26 cellular contexts compared by ENCODE assay signal in the genomic region with DNA sequence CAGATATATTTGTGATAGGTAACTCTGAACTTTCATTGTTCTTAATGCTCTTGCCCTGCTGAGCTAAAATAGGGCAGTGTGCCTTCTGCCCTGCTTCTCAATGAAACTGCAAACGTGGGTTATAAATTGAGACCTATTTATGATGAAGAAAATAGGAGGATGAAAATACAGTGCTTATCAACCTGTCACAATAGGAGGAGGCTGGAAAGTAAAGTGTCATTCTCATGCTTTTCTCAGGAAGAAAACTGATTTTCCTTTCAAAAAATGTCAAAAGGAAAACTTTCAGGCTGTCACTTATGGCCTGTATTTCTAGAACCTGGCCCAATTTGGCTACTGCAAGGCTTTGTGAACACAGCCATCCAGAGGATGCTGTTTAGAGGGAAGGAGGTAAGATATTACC.
DNase-seq lines count a peak whose midpoint lies in the region; TF ChIP-seq lines count a peak whose summit lies in the region.
"Had no signal": no experiment of that assay in that cellular context is flagged by ENCODE, and none has a peak within 500 bp of the region (broad histone marks: within the 10 kb centered on the region; RNA-seq: fewer than 3 reads in every experiment).

No MANE protein-coding gene starts in this region.

- no peak overlapping the region for H3K4me3 ChIP-seq in neural cell (ENCODE audit: low read length)
- H3K4me3 ChIP-seq: A549; BLaER1; BLaER1 treated with 17β-estradiol and CSF1 and Interleukin-3, amounts not matched to agents 10 nM and 100 nM had no signal

- no peak overlapping the region for H3K27ac ChIP-seq in neural cell (ENCODE audit: low read length)
- H3K27ac ChIP-seq: 22Rv1; A549; BLaER1; BLaER1 treated with 17β-estradiol and CSF1 and Interleukin-3, amounts not matched to agents 10 nM and 100 nM; C4-2B had no signal

- H3F3A ChIP-seq in neural cell (ENCODE audit: insufficient read depth, low read length, poor library complexity, severe bottlenecking): no peaks in the 10 kb centered on the region

- no peaks in the 10 kb centered on the region for H3K9me2 ChIP-seq in neural cell (ENCODE audit: insufficient read depth, low read length)

- peak; percentile 91 for TF ChIP-seq EP300 in neural cell (conservative IDR thresholded peaks at IDR 0.05; ENCODE audit: poor library complexity, severe bottlenecking)

- no peaks in the 10 kb centered on the region for H3K27me3 ChIP-seq in neural cell (ENCODE audit: insufficient read depth, low read depth, low read length)
- H3K27me3 ChIP-seq: BE2C; BLaER1; BLaER1 treated with 17β-estradiol and CSF1 and Interleukin-3, amounts not matched to agents 10 nM and 100 nM had no signal

- no peak for TF ChIP-seq CTCF in neural cell (IDR thresholded peaks at IDR 0.05; ENCODE audit: poor library complexity, severe bottlenecking)

- H3K79me2 ChIP-seq in neural cell (replicated peaks; ENCODE audit: insufficient read depth, low read length): no peaks in the 10 kb centered on the region

- no peaks in the 10 kb centered on the region for H3K36me3 ChIP-seq in neural cell (ENCODE audit: insufficient read depth, low read length)
- H3K36me3 ChIP-seq: BE2C; BLaER1; BLaER1 treated with 17β-estradiol and CSF1 and Interleukin-3, amounts not matched to agents 10 nM and 100 nM had no signal

- H2AFZ ChIP-seq in neural cell (ENCODE audit: low read depth, low read length): no peak overlapping the region

- no peak overlapping the region for H3K4me2 ChIP-seq in neural cell (ENCODE audit: low read length)
- H3K4me2 ChIP-seq: A549; BLaER1; BLaER1 treated with 17β-estradiol and CSF1 and Interleukin-3, amounts not matched to agents 10 nM and 100 nM had no signal

- no peak for TF ChIP-seq RAD21 in neural cell (conservative IDR thresholded peaks at IDR 0.05)

- no peaks in the 10 kb centered on the region for H3K9me3 ChIP-seq in neural cell (ENCODE audit: low read length)
- H3K9me3 ChIP-seq: A549; BE2C; BLaER1; BLaER1 treated with 17β-estradiol and CSF1 and Interleukin-3, amounts not matched to agents 10 nM and 100 nM; Caco-2 had no signal

- no peaks in the 10 kb centered on the region for H4K20me1 ChIP-seq in neural cell (ENCODE audit: insufficient read depth)
- H4K20me1 ChIP-seq: BLaER1; BLaER1 treated with 17β-estradiol and CSF1 and Interleukin-3, amounts not matched to agents 10 nM and 100 nM had no signal

- no peak overlapping the region for H3K9ac ChIP-seq in neural cell (ENCODE audit: low read length)
- H3K9ac ChIP-seq: BLaER1; BLaER1 treated with 17β-estradiol and CSF1 and Interleukin-3, amounts not matched to agents 10 nM and 100 nM had no signal

- DNase-seq in 8988T: no peak
- DNase-seq: ACHN; AML-193; BE2C; C1 segment of cervical spinal cord; Caco-2; Calu3; CD4-positive, alpha-beta memory T cell; CD4-positive, alpha-beta T cell; CD4-positive, CD25-positive, alpha-beta regulatory T cell; CD8-positive, alpha-beta memory T cell; CD8-positive, alpha-beta T cell; COR-L47; DMS 273 treated with DMSO at 0.1 percent for 48 hours; DMS153; DMS53; DMS79; DMS79 treated with DMSO at 0.1 percent for 48 hours; DND-41; EL had no signal

TF ChIP-seq in neural cell, 6 proteins besides CTCF, POLR2A, EP300 and RAD21:
- TF ChIP-seq, protein P1, sequence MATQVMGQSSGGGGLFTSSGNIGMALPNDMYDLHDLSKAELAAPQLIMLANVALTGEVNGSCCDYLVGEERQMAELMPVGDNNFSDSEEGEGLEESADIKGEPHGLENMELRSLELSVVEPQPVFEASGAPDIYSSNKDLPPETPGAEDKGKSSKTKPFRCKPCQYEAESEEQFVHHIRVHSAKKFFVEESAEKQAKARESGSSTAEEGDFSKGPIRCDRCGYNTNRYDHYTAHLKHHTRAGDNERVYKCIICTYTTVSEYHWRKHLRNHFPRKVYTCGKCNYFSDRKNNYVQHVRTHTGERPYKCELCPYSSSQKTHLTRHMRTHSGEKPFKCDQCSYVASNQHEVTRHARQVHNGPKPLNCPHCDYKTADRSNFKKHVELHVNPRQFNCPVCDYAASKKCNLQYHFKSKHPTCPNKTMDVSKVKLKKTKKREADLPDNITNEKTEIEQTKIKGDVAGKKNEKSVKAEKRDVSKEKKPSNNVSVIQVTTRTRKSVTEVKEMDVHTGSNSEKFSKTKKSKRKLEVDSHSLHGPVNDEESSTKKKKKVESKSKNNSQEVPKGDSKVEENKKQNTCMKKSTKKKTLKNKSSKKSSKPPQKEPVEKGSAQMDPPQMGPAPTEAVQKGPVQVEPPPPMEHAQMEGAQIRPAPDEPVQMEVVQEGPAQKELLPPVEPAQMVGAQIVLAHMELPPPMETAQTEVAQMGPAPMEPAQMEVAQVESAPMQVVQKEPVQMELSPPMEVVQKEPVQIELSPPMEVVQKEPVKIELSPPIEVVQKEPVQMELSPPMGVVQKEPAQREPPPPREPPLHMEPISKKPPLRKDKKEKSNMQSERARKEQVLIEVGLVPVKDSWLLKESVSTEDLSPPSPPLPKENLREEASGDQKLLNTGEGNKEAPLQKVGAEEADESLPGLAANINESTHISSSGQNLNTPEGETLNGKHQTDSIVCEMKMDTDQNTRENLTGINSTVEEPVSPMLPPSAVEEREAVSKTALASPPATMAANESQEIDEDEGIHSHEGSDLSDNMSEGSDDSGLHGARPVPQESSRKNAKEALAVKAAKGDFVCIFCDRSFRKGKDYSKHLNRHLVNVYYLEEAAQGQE (IDR thresholded peaks at IDR 0.05; ENCODE audit: borderline replicate concordance): peak; percentile 50
- TF ChIP-seq MXI1 (conservative IDR thresholded peaks at IDR 0.05; ENCODE audit: poor library complexity, severe bottlenecking) (no peak), SMC3 (conservative IDR thresholded peaks at IDR 0.05; ENCODE audit: poor library complexity) (no peak), EZH2 (IDR thresholded peaks at IDR 0.05; ENCODE audit: borderline replicate concordance, insufficient read depth, low read length, poor library complexity, severe bottlenecking) (no peak), POLR2AphosphoS5 (IDR thresholded peaks at IDR 0.05) (peak; percentile 68)
